1 cellular context compared by ENCODE assay signal in the genomic region with DNA sequence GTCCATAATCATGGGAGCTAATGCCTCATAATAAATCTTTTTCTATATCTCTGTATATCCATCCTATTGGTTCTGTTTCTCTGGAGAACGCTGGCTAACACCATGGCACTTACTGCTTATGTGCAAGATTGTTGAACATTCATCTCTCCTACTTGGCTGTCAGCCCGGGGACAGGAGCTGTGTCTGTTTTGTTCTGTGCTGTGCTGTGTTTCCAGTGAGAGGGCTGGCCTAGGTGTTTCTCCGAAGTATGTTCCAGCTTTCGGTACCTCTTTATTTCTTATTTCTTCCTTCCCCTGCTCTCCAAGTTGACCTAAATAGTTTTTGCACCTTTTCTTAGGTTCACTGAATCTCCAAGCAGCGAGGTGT.
TF ChIP-seq lines count a peak whose summit lies in the region.

No MANE protein-coding gene starts in this region.

TF ChIP-seq in K562, 482 proteins besides CTCF, POLR2A, EP300 and RAD21:
- TF ChIP-seq NFIC (IDR thresholded peaks at IDR 0.05), result peak; percentile 24; the same call in 1 of the 2 replicates
- no peak for TF ChIP-seq ETV1 (tag; conservative IDR thresholded peaks at IDR 0.05; ENCODE audit: low read depth)
